Comparison of ENCODE assay signal across 8 cellular contexts in the genomic region with DNA sequence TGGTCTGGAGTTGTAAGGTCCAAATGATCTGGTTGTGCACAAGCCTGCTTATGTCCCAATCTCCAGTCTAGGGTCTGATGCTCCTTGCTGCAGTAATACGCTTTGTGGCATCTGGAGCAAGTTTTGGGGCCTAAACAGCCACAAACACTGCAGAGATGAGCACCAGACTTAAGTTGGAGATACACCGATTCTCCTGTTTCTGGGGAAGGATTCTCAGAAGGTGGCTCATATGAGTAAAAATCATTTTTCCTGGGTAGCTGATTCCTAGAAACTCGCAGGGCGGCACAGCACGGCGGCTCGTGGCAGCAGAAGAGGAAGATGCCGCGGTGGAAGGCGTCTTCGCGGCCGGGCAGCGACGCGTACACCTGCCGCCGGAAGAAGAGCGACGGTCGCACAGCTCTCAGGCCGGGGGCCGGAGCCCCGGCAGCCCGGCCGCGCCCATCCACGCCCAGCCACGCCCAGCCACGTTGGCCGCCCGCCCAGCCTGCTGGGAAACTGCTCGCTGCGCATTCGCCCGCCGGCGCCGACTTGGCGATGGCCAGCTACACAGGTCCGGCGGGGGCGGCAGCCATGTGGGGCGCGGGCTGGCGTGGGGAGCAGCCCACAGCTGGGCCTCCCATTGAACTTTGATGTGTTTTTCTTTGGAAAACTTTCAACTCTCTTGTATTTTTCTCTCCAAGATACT.
DNase-seq lines count a peak whose midpoint lies in the region; ATAC-seq and TF ChIP-seq lines count a peak whose summit lies in the region.

No MANE protein-coding gene starts in this region.

- no peaks in the 10 kb centered on the region for H3K36me3 Mint-ChIP-seq in activated CD4-positive, alpha-beta memory T cell treated with anti-CD3 and anti-CD28 coated beads, Interleukin-2, amount 10 ng/mL, durations not matched to agents 7 days and 5 days (ENCODE audit: low read depth)

- H3K27me3 ChIP-seq in cardiac muscle cell = peaks cover 41% of the 10 kb centered on the region

- peak; percentile 95 for ATAC-seq in HG02642 (IDR thresholded peaks at IDR 0.05; ENCODE audit: poor library complexity, unreplicated experiment)

- H3K9me3 ChIP-seq in cardiac muscle cell (ENCODE audit: low read depth) = no peaks in the 10 kb centered on the region

- no peaks in the 10 kb centered on the region for H3K9me3 Mint-ChIP-seq in activated CD4-positive, alpha-beta memory T cell treated with anti-CD3 and anti-CD28 coated beads, Interleukin-2, amount 10 ng/mL, durations not matched to agents 7 days and 5 days

- H3K4me3 ChIP-seq in cardiac muscle cell = peak overlapping the region; percentile 37
- H3K4me3 ChIP-seq in retinal pigment epithelial cell (ENCODE audit: low read length) = peak overlapping the region; percentile 17

- H3K4me3 Mint-ChIP-seq in activated CD4-positive, alpha-beta memory T cell treated with anti-CD3 and anti-CD28 coated beads, Interleukin-2, amount 10 ng/mL, durations not matched to agents 7 days and 5 days = peak overlapping the region; percentile 70

- CTCF ChIA-PET in activated CD4-positive, alpha-beta memory T cell treated with anti-CD3 and anti-CD28 coated beads, Interleukin-2, amount 10 ng/mL, durations not matched to agents 7 days and 5 days (lab: Charles Lee) = interaction anchor here (1.0 to 1.8 kb wide), 2 partner anchors 9 to 15 kb away, joined by 3 to 9 read pairs; no protein-coding TSS in a partner anchor

- no peak overlapping the region for H3K27ac ChIP-seq in cardiac muscle cell

- H3K27ac Mint-ChIP-seq in activated CD4-positive, alpha-beta memory T cell treated with anti-CD3 and anti-CD28 coated beads, Interleukin-2, amount 10 ng/mL, durations not matched to agents 7 days and 5 days = peak overlapping the region; percentile 61

- H3K4me1 Mint-ChIP-seq in activated CD4-positive, alpha-beta memory T cell treated with anti-CD3 and anti-CD28 coated beads, Interleukin-2, amount 10 ng/mL, durations not matched to agents 7 days and 5 days = peaks cover 17% of the 10 kb centered on the region

- peaks cover 44% of the 10 kb centered on the region for H3K27me3 Mint-ChIP-seq in activated CD4-positive, alpha-beta memory T cell treated with anti-CD3 and anti-CD28 coated beads, Interleukin-2, amount 10 ng/mL, durations not matched to agents 7 days and 5 days

- no peaks in the 10 kb centered on the region for H3K36me3 ChIP-seq in cardiac muscle cell

- TF ChIP-seq POLR2A in GM15510 (IDR thresholded peaks at IDR 0.05; ENCODE audit: borderline replicate concordance, extremely low read depth, insufficient read length) = peak; percentile 96

- POLR2A ChIA-PET in activated CD4-positive, alpha-beta memory T cell treated with anti-CD3 and anti-CD28 coated beads, Interleukin-2, amount 10 ng/mL, durations not matched to agents 7 days and 5 days (lab: Charles Lee) = interaction anchor here (1.1 kb wide), 1 partner anchor 9 kb away, joined by 3 read pairs; no protein-coding TSS in a partner anchor

- DNase-seq in A172 (ENCODE audit: low spot score) = peak; percentile 50
- peak; percentile 20 for DNase-seq in NCI-H1417 treated with DMSO at 0.1 percent for 48 hours (lab: John Stamatoyannopoulos, UW)
- peak; percentile 73 for DNase-seq in activated CD4-positive, alpha-beta memory T cell treated with anti-CD3 and anti-CD28 coated beads, Interleukin-2, amount 10 ng/mL, durations not matched to agents 7 days and 5 days
- peak; percentile 9 to 84 for DNase-seq in cardiac muscle cell (ENCODE audit: low read depth in 1 of 2, low spot score in 1 of 2)
- no peak for DNase-seq in retinal pigment epithelial cell (ENCODE audit: low read depth)
- DNase-seq in HuH-7 (ENCODE audit: low spot score) = no peak

- H3K4me1 ChIP-seq in cardiac muscle cell (ENCODE audit: low read depth) = no peaks in the 10 kb centered on the region

- TF ChIP-seq CTCF in cardiac muscle cell (IDR thresholded peaks at IDR 0.05; ENCODE audit: low read depth, low read length) (no peak), retinal pigment epithelial cell (conservative IDR thresholded peaks at IDR 0.05; ENCODE audit: low read depth, low read length) (no peak)

Comparison
In these comparisons a context has a peak if more than half of its experiments do, and no peak if none do; other contexts are left out.
1. DNase-seq: peak in A172 (single experiment), NCI-H1417 treated with DMSO at 0.1 percent for 48 hours (single experiment), activated CD4-positive, alpha-beta memory T cell treated with anti-CD3 and anti-CD28 coated beads, Interleukin-2, amount 10 ng/mL, durations not matched to agents 7 days and 5 days (single experiment) and cardiac muscle cell (2 of 2); none in retinal pigment epithelial cell (single experiment) and HuH-7 (single experiment).